Comparison of ENCODE assay signal across 7 cellular contexts in genomic region chr16:1962161-1963153, GRCh38. TPM values are rescaled to one million over a fixed set of nuclear protein-coding genes. Genes with fewer than 3 reads are reported as not detected.
DNase-seq lines count a peak whose midpoint lies in the region; ATAC-seq and TF ChIP-seq lines count a peak whose summit lies in the region.
"Not testable (repeated sequence)": the region's sequence is repeated elsewhere in the genome, so short reads cannot be mapped to it uniquely, and the experiment has no call there.
"Had no signal": no experiment of that assay in that cellular context is flagged by ENCODE, and none has a peak within 500 bp of the region (broad histone marks: within the 10 kb centered on the region; RNA-seq: fewer than 3 reads in every experiment).

No MANE protein-coding gene starts in this region.

- H3K9me3 Mint-ChIP-seq in activated naive CD4-positive, alpha-beta T cell treated with anti-CD3 and anti-CD28 coated beads for 36 hours; natural killer cell treated with Interleukin-12 subunit alpha and Interleukin-12 subunit beta and Interleukin-15 and Interleukin-18, amount 100 ng/mL, for 72 hours: not testable (repeated sequence)

- DNase-seq in SJCRH30; activated naive CD4-positive, alpha-beta T cell treated with anti-CD3 and anti-CD28 coated beads for 36 hours; epithelial cell of esophagus (ENCODE audit: low read depth); natural killer cell treated with Interleukin-12 subunit alpha and Interleukin-12 subunit beta and Interleukin-15 and Interleukin-18, amount 100 ng/mL, for 72 hours (ENCODE audit: low spot score): not testable (repeated sequence)

- peaks cover 30% of the 10 kb centered on the region for H3K36me3 ChIP-seq in SJCRH30

- H3K27me3 Mint-ChIP-seq in activated naive CD4-positive, alpha-beta T cell treated with anti-CD3 and anti-CD28 coated beads for 36 hours (ENCODE audit: low read depth); natural killer cell treated with Interleukin-12 subunit alpha and Interleukin-12 subunit beta and Interleukin-15 and Interleukin-18, amount 100 ng/mL, for 72 hours: not testable (repeated sequence)

- TF ChIP-seq CTCF in epithelial cell of esophagus (IDR thresholded peaks at IDR 0.05; ENCODE audit: insufficient read depth, low read depth, low read length, missing control alignments), result not testable (repeated sequence)

- not testable (repeated sequence) for ATAC-seq in natural killer cell treated with Interleukin-12 subunit alpha and Interleukin-12 subunit beta and Interleukin-15 and Interleukin-18, amount 100 ng/mL, for 72 hours

- H3K4me3 Mint-ChIP-seq in activated naive CD4-positive, alpha-beta T cell treated with anti-CD3 and anti-CD28 coated beads for 36 hours, result peak overlapping the region; percentile 97
- peak overlapping the region; percentile 100 for H3K4me3 Mint-ChIP-seq in natural killer cell treated with Interleukin-12 subunit alpha and Interleukin-12 subunit beta and Interleukin-15 and Interleukin-18, amount 100 ng/mL, for 72 hours

- intact Hi-C loops in activated naive CD4-positive, alpha-beta T cell treated with anti-CD3 and anti-CD28 coated beads for 36 hours (cut with micrococcal nuclease), result not testable (repeated sequence)

- peaks cover 42% of the 10 kb centered on the region for H3K4me1 Mint-ChIP-seq in activated naive CD4-positive, alpha-beta T cell treated with anti-CD3 and anti-CD28 coated beads for 36 hours (ENCODE audit: low read depth)
- peaks cover 28 to 41% of the 10 kb centered on the region in 2 donors for H3K4me1 Mint-ChIP-seq in natural killer cell treated with Interleukin-12 subunit alpha and Interleukin-12 subunit beta and Interleukin-15 and Interleukin-18, amount 100 ng/mL, for 72 hours (ENCODE audit: low read depth in 2 of 2)

- H3K27ac Mint-ChIP-seq in activated naive CD4-positive, alpha-beta T cell treated with anti-CD3 and anti-CD28 coated beads for 36 hours, result peak overlapping the region; percentile 92
- peak overlapping the region; percentile 94 to 95 for H3K27ac Mint-ChIP-seq in natural killer cell treated with Interleukin-12 subunit alpha and Interleukin-12 subunit beta and Interleukin-15 and Interleukin-18, amount 100 ng/mL, for 72 hours

- not testable (repeated sequence) for H3K4me1 ChIP-seq in SJCRH30

- not testable (repeated sequence) for H3K27me3 ChIP-seq in SJCRH30

- not testable (repeated sequence) for H3K27ac ChIP-seq in SJCRH30

- H3K4me3 ChIP-seq in SJCRH30, result peak overlapping the region; percentile 97
- H3K4me3 ChIP-seq in epithelial cell of esophagus (ENCODE audit: low read length), result peak overlapping the region; percentile 63

- H3K36me3 Mint-ChIP-seq in activated naive CD4-positive, alpha-beta T cell treated with anti-CD3 and anti-CD28 coated beads for 36 hours (ENCODE audit: low read depth), result peaks cover 44% of the 10 kb centered on the region
- peaks cover 19% of the 10 kb centered on the region for H3K36me3 Mint-ChIP-seq in natural killer cell treated with Interleukin-12 subunit alpha and Interleukin-12 subunit beta and Interleukin-15 and Interleukin-18, amount 100 ng/mL, for 72 hours

- not testable (repeated sequence) for H3K9me3 ChIP-seq in SJCRH30 (replicated peaks)

- TF ChIP-seq POLR2A in GM19193 (IDR thresholded peaks at IDR 0.05; ENCODE audit: extremely low read depth, insufficient read depth, insufficient read length), result peak; percentile 35

- CTCF ChIA-PET in activated naive CD4-positive, alpha-beta T cell treated with anti-CD3 and anti-CD28 coated beads for 36 hours (lab: Charles Lee), result interaction anchor here (1.3 kb wide), 1 partner anchor 9 kb away, joined by 5 read pairs; the partner anchor contains the start of gene TBL3

RNA-seq across cellular contexts. Expression of gene RPS2, which starts 2.2 kb away (rescaled TPM):
- total RNA-seq in SJCRH30 (2014; rRNA removed; shearing (Covaris generic)), result 4,297 and 4,417 TPM in 2 replicates
- total RNA-seq in activated naive CD4-positive, alpha-beta T cell treated with anti-CD3 and anti-CD28 coated beads for 36 hours, result 1,000 to 10,000 TPM; 7,042 to 7,057 TPM
- total RNA-seq in natural killer cell treated with Interleukin-12 subunit alpha and Interleukin-12 subunit beta and Interleukin-15 and Interleukin-18, amount 100 ng/mL, for 72 hours, result 1,000 to 10,000 TPM; 2,056 to 2,952 TPM

RNA-seq across cellular contexts. Expression of gene NDUFB10, which starts 3.1 kb away (rescaled TPM):
- total RNA-seq in SJCRH30 (2014; rRNA removed; shearing (Covaris generic)), result 157 and 169 TPM in 2 replicates
- 100 to 1,000 TPM; 111 TPM for total RNA-seq in activated naive CD4-positive, alpha-beta T cell treated with anti-CD3 and anti-CD28 coated beads for 36 hours
- total RNA-seq in natural killer cell treated with Interleukin-12 subunit alpha and Interleukin-12 subunit beta and Interleukin-15 and Interleukin-18, amount 100 ng/mL, for 72 hours, result 100 to 1,000 TPM in 1 of 2 donors, 10 to 100 TPM in 1; 95.0 to 103 TPM

RNA-seq across cellular contexts. Expression of gene RNF151, which starts 4.2 kb away (rescaled TPM):
- total RNA-seq in SJCRH30 (2014; rRNA removed; shearing (Covaris generic)), result not detected in 2 replicates
- total RNA-seq in activated naive CD4-positive, alpha-beta T cell treated with anti-CD3 and anti-CD28 coated beads for 36 hours, result not detected
- total RNA-seq in natural killer cell treated with Interleukin-12 subunit alpha and Interleukin-12 subunit beta and Interleukin-15 and Interleukin-18, amount 100 ng/mL, for 72 hours, result not detected
- total RNA-seq: Right ventricle myocardium inferior, subcutaneous adipose tissue had no signal

RNA-seq across cellular contexts. Expression of gene RPL3L, which starts 8.0 kb away (rescaled TPM):
- total RNA-seq in SJCRH30 (2014; rRNA removed; shearing (Covaris generic)), result 0.32 and 0.56 TPM in 2 replicates
- not detected for total RNA-seq in activated naive CD4-positive, alpha-beta T cell treated with anti-CD3 and anti-CD28 coated beads for 36 hours
- total RNA-seq in natural killer cell treated with Interleukin-12 subunit alpha and Interleukin-12 subunit beta and Interleukin-15 and Interleukin-18, amount 100 ng/mL, for 72 hours, result 1 to 10 TPM in 1 of 2 donors, not detected in 1; 1.5 TPM
- total RNA-seq: subcutaneous adipose tissue had no signal

RNA-seq across cellular contexts. Expression of gene TBL3, which starts 9.4 kb away (rescaled TPM):
- total RNA-seq in SJCRH30 (2014; rRNA removed; shearing (Covaris generic)), result 30.6 and 31.8 TPM in 2 replicates
- total RNA-seq in activated naive CD4-positive, alpha-beta T cell treated with anti-CD3 and anti-CD28 coated beads for 36 hours, result 10 to 100 TPM; 36.5 to 38.0 TPM
- 10 to 100 TPM; 39.3 to 78.3 TPM for total RNA-seq in natural killer cell treated with Interleukin-12 subunit alpha and Interleukin-12 subunit beta and Interleukin-15 and Interleukin-18, amount 100 ng/mL, for 72 hours
